11 cellular contexts compared by ENCODE assay signal in genomic region chr14:23577004-23577681, GRCh38. TPM values are rescaled to one million over a fixed set of nuclear protein-coding genes. Genes with fewer than 3 reads are reported as not detected.
DNase-seq lines count a peak whose midpoint lies in the region; ATAC-seq and FAIRE-seq lines count a peak whose summit lies in the region.
"Had no signal": no experiment of that assay in that cellular context is flagged by ENCODE, and none has a peak within 500 bp of the region (broad histone marks: within the 10 kb centered on the region; RNA-seq: fewer than 3 reads in every experiment).

No MANE protein-coding gene starts in this region.

- FAIRE-seq in frontal cortex (lab: Jason Lieb, UNC): no peak
- FAIRE-seq: GM18507 had no signal

- ATAC-seq in HG03439 (IDR thresholded peaks at IDR 0.05; ENCODE audit: unreplicated experiment): no peak
- no peak for ATAC-seq in GM21423 (IDR thresholded peaks at IDR 0.05; ENCODE audit: unreplicated experiment)
- ATAC-seq in HG03108 (IDR thresholded peaks at IDR 0.05; ENCODE audit: unreplicated experiment): no peak

- peak; percentile 42 for DNase-seq in D341Med (ENCODE audit: low spot score)
- DNase-seq in NCI-H69 (lab: John Stamatoyannopoulos, UW): peak; percentile 68
- DNase-seq in frontal cortex (ENCODE audit: low spot score in 2 of 2): peak; percentile 60 to 62
- peak; percentile 45 for DNase-seq in occipital lobe (lab: John Stamatoyannopoulos, UW)
- no peak for DNase-seq in activated naive CD4-positive, alpha-beta T cell treated with Interleukin-2 at 50 U/mL for 16 hours

RNA-seq across cellular contexts. Expression of gene JPH4, which starts 1.4 kb away (rescaled TPM):
- total RNA-seq in frontal cortex: 32.2 TPM
- total RNA-seq in occipital lobe: 28.9 TPM
- total RNA-seq: activated T-helper 1 cell treated with anti-CD3 and anti-CD28 coated beads, Interleukin-12 subunit alpha, Interleukin-12 subunit beta, Interleukin-2, Interleukin-4 antibody, amounts not matched to agents 30 ng/mL and 10 ng/mL and 1 ng/mL, durations not matched to agents 14 hours and 24 hours and 36 hours; lung microvascular endothelial cell had no signal

RNA-seq across cellular contexts. Expression of gene AP1G2, which starts 9.6 kb away (rescaled TPM):
- total RNA-seq in frontal cortex (12.6 TPM), occipital lobe (10.0 TPM)

RNA-seq across cellular contexts. Expression of gene THTPA, which starts 21.1 kb away (rescaled TPM):
- 23.6 TPM for total RNA-seq in frontal cortex
- 6.9 TPM for total RNA-seq in occipital lobe

RNA-seq across cellular contexts. Expression of gene ZFHX2, which starts 25.6 kb away (rescaled TPM):
- total RNA-seq in frontal cortex: 1.2 TPM
- 1.2 TPM for total RNA-seq in occipital lobe

RNA-seq across cellular contexts. Expression of gene DHRS2, which starts 59.0 kb away (rescaled TPM):
- total RNA-seq in frontal cortex (0.41 TPM), occipital lobe (0.31 TPM)
